1 cellular context compared by ENCODE assay signal in genomic region chr6:12289655-12290489, GRCh38.
TF ChIP-seq lines count a peak whose summit lies in the region.

TSS of gene EDN1 (plus strand) at chr6:12290361. CDS start at chr6:12290630, 269 bp downstream.

TF ChIP-seq in A549, 52 proteins besides CTCF, POLR2A, EP300 and RAD21 (continued from another document):
- TF ChIP-seq REST (IDR thresholded peaks at IDR 0.05) (peak; percentile 50), GATA3 (IDR thresholded peaks at IDR 0.05; ENCODE audit: borderline replicate concordance) (peak; percentile 69; the same call in 1 of the 2 replicates), ZNF302 (CRISPR knock-in tag; IDR thresholded peaks at IDR 0.05) (no peak), SMC3 (IDR thresholded peaks at IDR 0.05) (peak; percentile 21; the same call in 1 of the 3 replicates)
TF ChIP-seq in A549: peak in this region for 11.
